Comparison of ENCODE assay signal across 25 cellular contexts in genomic region chrX:155061770-155062169, GRCh38. TPM values are rescaled to one million over a fixed set of nuclear protein-coding genes. Genes with fewer than 3 reads are reported as not detected.
DNase-seq lines count a peak whose midpoint lies in the region; ATAC-seq, FAIRE-seq and TF ChIP-seq lines count a peak whose summit lies in the region.
"Had no signal": no experiment of that assay in that cellular context is flagged by ENCODE, and none has a peak within 500 bp of the region (broad histone marks: within the 10 kb centered on the region; RNA-seq: fewer than 3 reads in every experiment).

No MANE protein-coding gene starts in this region.

- H3K36me3 Mint-ChIP-seq in activated naive CD8-positive, alpha-beta T cell treated with anti-CD3 and anti-CD28 coated beads, Interleukin-2, amount 50 U/mL, for 24 hours (ENCODE audit: low read depth), result peaks cover 5% of the 10 kb centered on the region
- H3K36me3 Mint-ChIP-seq: CD4-positive, CD25-positive, alpha-beta regulatory T cell; IgD-negative memory B cell had no signal

- no peak overlapping the region for H3K27ac Mint-ChIP-seq in activated naive CD8-positive, alpha-beta T cell treated with anti-CD3 and anti-CD28 coated beads, Interleukin-2, amount 50 U/mL, for 24 hours
- H3K27ac Mint-ChIP-seq: CD4-positive, CD25-positive, alpha-beta regulatory T cell; CD8-positive, alpha-beta memory T cell; HFFc6; IgD-negative memory B cell had no signal

- peaks cover 9% of the 10 kb centered on the region for H3K4me1 Mint-ChIP-seq in activated naive CD8-positive, alpha-beta T cell treated with anti-CD3 and anti-CD28 coated beads, Interleukin-2, amount 50 U/mL, for 24 hours

- FAIRE-seq in GM19239 (lab: Jason Lieb, UNC), result peak; percentile 47
- FAIRE-seq: G401.6, GM12892, GM18507, HepG2 had no signal

- no peak overlapping the region for H3K4me3 ChIP-seq in fibroblast of the aortic adventitia (ENCODE audit: low read depth, low read length)

- peak; percentile 60 for ATAC-seq in Right ventricle myocardium superior (ENCODE audit: poor library complexity)
- ATAC-seq in activated naive CD8-positive, alpha-beta T cell treated with anti-CD3 and anti-CD28 coated beads, Interleukin-2, amount 50 U/mL, for 24 hours, result no peak
- ATAC-seq: HCT116, HepG2 had no signal

- intact Hi-C loops in Right ventricle myocardium superior (cut with DNase I), result no loop called here
- intact Hi-C loops in cardiac septum (cut with DNase I), result no loop called here

- H3K4me3 Mint-ChIP-seq in activated naive CD8-positive, alpha-beta T cell treated with anti-CD3 and anti-CD28 coated beads, Interleukin-2, amount 50 U/mL, for 24 hours, result no peak overlapping the region
- H3K4me3 Mint-ChIP-seq: CD4-positive, CD25-positive, alpha-beta regulatory T cell; CD8-positive, alpha-beta memory T cell; HFFc6; IgD-negative memory B cell had no signal

- DNase-seq in Right ventricle myocardium superior (no peak), cardiac septum (ENCODE audit: low spot score) (no peak), GM19239 (ENCODE audit: insufficient read length, low spot score) (no peak), fibroblast of the aortic adventitia (ENCODE audit: low read depth) (peak; percentile 22), NCI-H1105 treated with DMSO at 0.1 percent for 48 hours (lab: John Stamatoyannopoulos, UW) (no peak)
- DNase-seq in activated naive CD8-positive, alpha-beta T cell treated with anti-CD3 and anti-CD28 coated beads, Interleukin-2, amount 50 U/mL, for 24 hours, result no peak
- DNase-seq: ACHN; BE2C; C1 segment of cervical spinal cord; CD4-positive, CD25-positive, alpha-beta regulatory T cell; CD8-positive, alpha-beta memory T cell; COR-L47; DMS 273 treated with DMSO at 0.1 percent for 48 hours; DMS53; DND-41; EL; GOT3; H7; HFFc6 had no signal

- no peaks in the 10 kb centered on the region for H3K9me3 Mint-ChIP-seq in activated naive CD8-positive, alpha-beta T cell treated with anti-CD3 and anti-CD28 coated beads, Interleukin-2, amount 50 U/mL, for 24 hours
- H3K9me3 Mint-ChIP-seq: CD4-positive, CD25-positive, alpha-beta regulatory T cell; CD8-positive, alpha-beta memory T cell; HFFc6; IgD-negative memory B cell had no signal

- no peak for TF ChIP-seq CTCF in fibroblast of the aortic adventitia (IDR thresholded peaks at IDR 0.05; ENCODE audit: insufficient read depth, low read length)

- no peaks in the 10 kb centered on the region for H3K27me3 Mint-ChIP-seq in activated naive CD8-positive, alpha-beta T cell treated with anti-CD3 and anti-CD28 coated beads, Interleukin-2, amount 50 U/mL, for 24 hours
- H3K27me3 Mint-ChIP-seq: CD4-positive, CD25-positive, alpha-beta regulatory T cell; CD8-positive, alpha-beta memory T cell; IgD-negative memory B cell had no signal

RNA-seq across cellular contexts. Expression of gene CMC4, which starts 9.2 kb away (rescaled TPM):
- 23.3 TPM for total RNA-seq in Right ventricle myocardium superior
- 19.4 TPM for total RNA-seq in cardiac septum
- total RNA-seq in fibroblast of the aortic adventitia (ENCODE audit: low replicate concordance), result 15.0 and 15.3 TPM in 2 replicates

RNA-seq across cellular contexts. Expression of gene MTCP1, which starts 9.2 kb away (rescaled TPM):
- total RNA-seq in Right ventricle myocardium superior, result 59.2 TPM
- 41.4 TPM for total RNA-seq in cardiac septum
- total RNA-seq in fibroblast of the aortic adventitia (ENCODE audit: low replicate concordance), result 1.6 TPM in 2 replicates

RNA-seq across cellular contexts. Expression of gene BRCC3, which starts 9.5 kb away (rescaled TPM):
- total RNA-seq in Right ventricle myocardium superior (18.4 TPM), cardiac septum (15.6 TPM), fibroblast of the aortic adventitia (ENCODE audit: low replicate concordance) (8.5 and 17.4 TPM in 2 replicates)

RNA-seq across cellular contexts. Expression of gene FUNDC2, which starts 35.1 kb away (rescaled TPM):
- total RNA-seq in Right ventricle myocardium superior (366 TPM), cardiac septum (207 TPM), fibroblast of the aortic adventitia (ENCODE audit: low replicate concordance) (61.5 and 143 TPM in 2 replicates)

RNA-seq across cellular contexts. Expression of gene F8, which starts 39.2 kb away (rescaled TPM):
- total RNA-seq in Right ventricle myocardium superior (38.9 TPM), cardiac septum (43.4 TPM), fibroblast of the aortic adventitia (ENCODE audit: low replicate concordance) (6.4 and 7.8 TPM in 2 replicates)

Comparison
In these comparisons a context has a peak if more than half of its experiments do, and no peak if none do; other contexts are left out.
1. RNA of gene MTCP1, which starts 9.2 kb away (total RNA-seq): 59.2 TPM in Right ventricle myocardium superior (single experiment) and 41.4 TPM in cardiac septum (single experiment); 1.6 TPM in fibroblast of the aortic adventitia; every median in the first group is over 10 times any median in the second.